In genomic region chr2:11566383-11566782, GRCh38 we compare ENCODE assay signal across 1 cellular context.
TF ChIP-seq lines count a peak whose summit lies in the region.

No MANE protein-coding gene starts in this region.

TF ChIP-seq in K562, 482 proteins besides CTCF, POLR2A, EP300 and RAD21 (continued from another document):
- TF ChIP-seq MGA (IDR thresholded peaks at IDR 0.05), result no peak
- TF ChIP-seq, protein P1, sequence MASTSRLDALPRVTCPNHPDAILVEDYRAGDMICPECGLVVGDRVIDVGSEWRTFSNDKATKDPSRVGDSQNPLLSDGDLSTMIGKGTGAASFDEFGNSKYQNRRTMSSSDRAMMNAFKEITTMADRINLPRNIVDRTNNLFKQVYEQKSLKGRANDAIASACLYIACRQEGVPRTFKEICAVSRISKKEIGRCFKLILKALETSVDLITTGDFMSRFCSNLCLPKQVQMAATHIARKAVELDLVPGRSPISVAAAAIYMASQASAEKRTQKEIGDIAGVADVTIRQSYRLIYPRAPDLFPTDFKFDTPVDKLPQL (IDR thresholded peaks at IDR 0.05; ENCODE audit: extremely low read depth, insufficient read length), result no peak
- no peak for TF ChIP-seq NR2C2 (CRISPR knock-in tag; IDR thresholded peaks at IDR 0.05)
- 0 out of 2 replicates have a peak, but pooled peaks have one; percentile 26 for TF ChIP-seq NR2C2 (tag; IDR thresholded peaks at IDR 0.05)
- TF ChIP-seq ETV6 (IDR thresholded peaks at IDR 0.05; ENCODE audit: borderline replicate concordance in 1 of 2, low read depth in 2 of 2, low read length in 1 of 2), result no peak
- no peak for TF ChIP-seq ETV6 (CRISPR knock-in tag; IDR thresholded peaks at IDR 0.05; ENCODE audit: borderline replicate concordance)
